In genomic region chr12:52050771-52051541, GRCh38 we compare ENCODE assay signal across 8 cellular contexts. TPM values are rescaled to one million over a fixed set of nuclear protein-coding genes. Genes with fewer than 3 reads are reported as not detected.
DNase-seq lines count a peak whose midpoint lies in the region; ATAC-seq and TF ChIP-seq lines count a peak whose summit lies in the region.

TSS of gene NR4A1 (plus strand) at chr12:52051442. CDS start at chr12:52054329, 2,887 bp downstream.

- H3K27me3 ChIP-seq in kidney epithelial cell (ENCODE audit: control insufficient read depth, insufficient read depth, low read length): peaks cover 2% of the 10 kb centered on the region

- H3K4me3 Mint-ChIP-seq in central memory CD8-positive, alpha-beta T cell: peak within 1 kb of the TSS; percentile 85

- peaks cover 31% of the 10 kb centered on the region for H3K4me1 Mint-ChIP-seq in central memory CD8-positive, alpha-beta T cell

- ATAC-seq in GM18858 (IDR thresholded peaks at IDR 0.05; ENCODE audit: unreplicated experiment) (peak; percentile 56), HG03066 (IDR thresholded peaks at IDR 0.05; ENCODE audit: low read depth, unreplicated experiment) (peak; percentile 67)
- ATAC-seq in central memory CD8-positive, alpha-beta T cell (replicated peaks; ENCODE audit: extremely low read depth, poor library complexity, severe bottlenecking): peak; percentile 90

- no peaks in the 10 kb centered on the region for H3K36me3 ChIP-seq in kidney epithelial cell (ENCODE audit: control insufficient read depth, insufficient read depth, low read length)

- peak within 1 kb of the TSS; percentile 93 for H3K27ac Mint-ChIP-seq in central memory CD8-positive, alpha-beta T cell (ENCODE audit: low read depth)

- peak within 1 kb of the TSS; percentile 57 for H3K4me3 ChIP-seq in kidney epithelial cell (ENCODE audit: low read depth, low read length)

- H3K9me3 Mint-ChIP-seq in central memory CD8-positive, alpha-beta T cell: no peaks in the 10 kb centered on the region

- DNase-seq in ACHN (peak; percentile 96), NCI-H2196 treated with DMSO at 0.1 percent for 48 hours (lab: John Stamatoyannopoulos, UW; ENCODE audit: unreplicated experiment) (peak; percentile 91), kidney epithelial cell (ENCODE audit: low read depth) (no peak)
- peak; percentile 98 for DNase-seq in activated CD4-positive, CD25-positive, alpha-beta regulatory T cell treated with anti-CD3 and anti-CD28 coated beads, Interleukin-2, amount 50 U/mL, for 72 hours
- DNase-seq in central memory CD8-positive, alpha-beta T cell (ENCODE audit: low spot score in 2 of 2): peak; percentile 97 to 98
- peak; percentile 99 for DNase-seq in stimulated activated CD4-positive, alpha-beta T cell treated with anti-CD3 and anti-CD28 coated beads, Interleukin-15, amount 100 ng/mL, for 24 hours

- peaks cover 11% of the 10 kb centered on the region for H3K36me3 Mint-ChIP-seq in central memory CD8-positive, alpha-beta T cell (ENCODE audit: insufficient read depth)

- in situ Hi-C loops in ACHN (cut with HindIII; ENCODE audit: low pct_ligation_motif_present, low pct_unique_long_range_greater_than_20kb, low sequenced_read_pairs): no loop called here

- H3K27me3 Mint-ChIP-seq in central memory CD8-positive, alpha-beta T cell: peaks cover 11% of the 10 kb centered on the region

- TF ChIP-seq CTCF in kidney epithelial cell (IDR thresholded peaks at IDR 0.05; ENCODE audit: insufficient read depth, low read length, poor library complexity, severe bottlenecking): peak; percentile 11

RNA-seq across cellular contexts. Expression of gene NR4A1, which starts in this region (rescaled TPM):
- total RNA-seq in kidney epithelial cell: 9.2 and 11.2 TPM in 2 replicates
